ENCODE assay signal across 11 cellular contexts in genomic region chr1:113109908-113110554, GRCh38. TPM values are rescaled to one million over a fixed set of nuclear protein-coding genes. Genes with fewer than 3 reads are reported as not detected.
DNase-seq lines count a peak whose midpoint lies in the region; ATAC-seq and TF ChIP-seq lines count a peak whose summit lies in the region.
"Had no signal": no experiment of that assay in that cellular context is flagged by ENCODE, and none has a peak within 500 bp of the region (broad histone marks: within the 10 kb centered on the region; RNA-seq: fewer than 3 reads in every experiment).

No MANE protein-coding gene starts in this region.

- H3K27ac ChIP-seq in RWPE2 (ENCODE audit: poor library complexity, severe bottlenecking): no peak overlapping the region

- no peaks in the 10 kb centered on the region for H3K27me3 Mint-ChIP-seq in effector memory CD8-positive, alpha-beta T cell
- H3K27me3 Mint-ChIP-seq: activated B cell treated with CpG ODN at 0.5 μM for 24 hours, memory B cell had no signal

- TF ChIP-seq CTCF in RWPE2 (IDR thresholded peaks at IDR 0.05; ENCODE audit: poor library complexity, severe bottlenecking): peak; percentile 31
- no peak for TF ChIP-seq CTCF in omental fat pad (IDR thresholded peaks at IDR 0.05)

- DNase-seq in Ammon's horn (ENCODE audit: low spot score) (peak; percentile 66), RWPE2 (ENCODE audit: low spot score) (no peak), fibroblast of the conjunctiva (ENCODE audit: low read depth) (peak; percentile 82), omental fat pad (ENCODE audit: low spot score) (no peak), NCI-H1436 treated with DMSO at 0.1 percent for 48 hours (lab: John Stamatoyannopoulos, UW) (no peak), ecto neural progenitor cell (ENCODE audit: low spot score) (no peak), NCI-H1417 treated with DMSO at 0.1 percent for 48 hours (lab: John Stamatoyannopoulos, UW) (no peak)
- no peak for DNase-seq in effector memory CD8-positive, alpha-beta T cell
- DNase-seq: activated B cell treated with CpG ODN at 0.5 μM for 24 hours, cortex of kidney had no signal

- peaks cover 93% of the 10 kb centered on the region for H3K36me3 Mint-ChIP-seq in effector memory CD8-positive, alpha-beta T cell (ENCODE audit: insufficient read depth)

- no peaks in the 10 kb centered on the region for H3K4me1 Mint-ChIP-seq in effector memory CD8-positive, alpha-beta T cell (ENCODE audit: low read depth in 2 of 2)
- H3K4me1 Mint-ChIP-seq: activated B cell treated with CpG ODN at 0.5 μM for 24 hours, memory B cell had no signal

- H3K27me3 ChIP-seq in RWPE2 (ENCODE audit: insufficient read depth, poor library complexity, severe bottlenecking): no peaks in the 10 kb centered on the region

- H3K4me1 ChIP-seq in RWPE2 (ENCODE audit: insufficient read depth, poor library complexity, severe bottlenecking): no peaks in the 10 kb centered on the region

- peak; percentile 73; the same call in 2 of the 3 replicates for ATAC-seq in RWPE2 (ENCODE audit: low read depth)
- ATAC-seq in omental fat pad (ENCODE audit: low FRiP score): peak; percentile 89
- ATAC-seq in effector memory CD8-positive, alpha-beta T cell (replicated peaks): no peak

- H3K9me3 ChIP-seq in RWPE2 (ENCODE audit: severe bottlenecking): no peaks in the 10 kb centered on the region

- H3K4me3 ChIP-seq in RWPE2 (ENCODE audit: severe bottlenecking): no peak overlapping the region

- no peak overlapping the region for H3K4me3 Mint-ChIP-seq in effector memory CD8-positive, alpha-beta T cell
- H3K4me3 Mint-ChIP-seq: activated B cell treated with CpG ODN at 0.5 μM for 24 hours, memory B cell had no signal

- peak overlapping the region in 1 of 2 donors; percentile 6 for H3K27ac Mint-ChIP-seq in effector memory CD8-positive, alpha-beta T cell
- H3K27ac Mint-ChIP-seq: activated B cell treated with CpG ODN at 0.5 μM for 24 hours, memory B cell had no signal

- H3K36me3 ChIP-seq in RWPE2 (ENCODE audit: low read depth): peaks cover 96% of the 10 kb centered on the region

- H3K9me3 Mint-ChIP-seq in effector memory CD8-positive, alpha-beta T cell: no peaks in the 10 kb centered on the region
- H3K9me3 Mint-ChIP-seq: activated B cell treated with CpG ODN at 0.5 μM for 24 hours, memory B cell had no signal

RNA-seq across cellular contexts. Expression of gene LRIG2, which starts 37.0 kb away (rescaled TPM):
- 10 to 100 TPM; 11.9 to 24.6 (median 16.1) TPM for total RNA-seq in omental fat pad

Comparison
In these comparisons a context has a peak if more than half of its experiments do, and no peak if none do; other contexts are left out.
1. DNase-seq: peak in Ammon's horn (single experiment) and fibroblast of the conjunctiva (single experiment); none in RWPE2 (single experiment), omental fat pad (single experiment), effector memory CD8-positive, alpha-beta T cell (0 of 3), NCI-H1436 treated with DMSO at 0.1 percent for 48 hours (single experiment), ecto neural progenitor cell (single experiment) and NCI-H1417 treated with DMSO at 0.1 percent for 48 hours (single experiment).